Comparison of ENCODE assay signal across 19 cellular contexts in the genomic region with DNA sequence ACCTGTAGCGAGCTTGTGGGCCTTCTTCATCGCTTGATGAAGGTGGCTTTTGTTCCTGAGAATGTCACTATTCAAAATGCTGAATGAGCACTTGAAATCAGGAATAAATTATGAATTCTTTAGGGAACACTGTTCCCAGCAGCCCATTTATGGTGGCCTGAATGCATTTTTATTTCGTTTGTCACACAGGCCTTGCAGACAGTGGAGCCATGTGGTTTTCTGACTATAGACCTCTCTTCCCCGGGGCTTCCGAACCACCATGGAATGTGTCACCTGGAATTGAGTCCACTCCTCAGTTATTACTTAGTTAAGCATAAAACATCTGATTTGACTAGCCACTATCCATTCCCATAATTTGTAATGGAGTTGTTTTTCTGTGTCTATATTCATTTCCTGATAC.
DNase-seq lines count a peak whose midpoint lies in the region; ATAC-seq, FAIRE-seq and TF ChIP-seq lines count a peak whose summit lies in the region.
"Had no signal": no experiment of that assay in that cellular context is flagged by ENCODE, and none has a peak within 500 bp of the region (broad histone marks: within the 10 kb centered on the region; RNA-seq: fewer than 3 reads in every experiment).

No MANE protein-coding gene starts in this region.

- FAIRE-seq in RCC 7860 (lab: Jason Lieb, UNC): no peak
- FAIRE-seq: A549 had no signal

- TF ChIP-seq POLR2A in upper lobe of left lung (IDR thresholded peaks at IDR 0.05): no peak

- H3K9me3 ChIP-seq in upper lobe of left lung: no peaks in the 10 kb centered on the region
- H3K9me3 ChIP-seq: A549, left lung, mucosa of descending colon had no signal

- peak overlapping the region; percentile 42 to 70 (median 56) for H3K27ac ChIP-seq in upper lobe of left lung
- H3K27ac ChIP-seq: A549, C4-2B, neural progenitor cell had no signal

- H3K36me3 ChIP-seq in upper lobe of left lung: no peaks in the 10 kb centered on the region
- H3K36me3 ChIP-seq: left lung, neural progenitor cell had no signal

- no peaks in the 10 kb centered on the region for H3K27me3 ChIP-seq in upper lobe of left lung
- H3K27me3 ChIP-seq: left lung, neural progenitor cell had no signal

- H3K4me1 ChIP-seq in upper lobe of left lung: peaks cover 0 to 3% (median 1%) of the 10 kb centered on the region in 4 donors
- H3K4me1 ChIP-seq: A549, neural progenitor cell had no signal

- no peak overlapping the region for H3K4me3 ChIP-seq in fibroblast of mammary gland (ENCODE audit: control insufficient read depth, low read depth, low read length)
- H3K4me3 ChIP-seq in upper lobe of left lung: no peak overlapping the region
- H3K4me3 ChIP-seq: A549, left lung, mucosa of descending colon, neural progenitor cell had no signal

- no peak for TF ChIP-seq EP300 in upper lobe of left lung (IDR thresholded peaks at IDR 0.05)

- TF ChIP-seq CTCF in fibroblast of mammary gland (conservative IDR thresholded peaks at IDR 0.05; ENCODE audit: control insufficient read depth, insufficient read depth, low read depth, low read length) (no peak), upper lobe of left lung (IDR thresholded peaks at IDR 0.05) (no peak)

- WGBS in upper lobe of left lung, 2 donors: 79% methylated on average over 5 of the region's 5 CpGs

- no peak for ATAC-seq in upper lobe of left lung (ENCODE audit: low FRiP score in 2 of 2)
- ATAC-seq: A549, mucosa of descending colon, Panc1 had no signal

- peak; percentile 79 for DNase-seq in SIG-M5 treated with dmso at 0.1 percent for 504 hours (lab: John Stamatoyannopoulos, UW; ENCODE audit: unreplicated experiment)
- DNase-seq in SIG-M5 (lab: John Stamatoyannopoulos, UW): no peak
- DNase-seq in RPMI7951 (ENCODE audit: low read depth): peak; percentile 41
- DNase-seq in fibroblast of mammary gland (ENCODE audit: low read depth): peak; percentile 59
- no peak for DNase-seq in upper lobe of left lung
- DNase-seq in RCC 7860 (ENCODE audit: low spot score): no peak
- DNase-seq in SW480 (ENCODE audit: low spot score): no peak
- DNase-seq in activated effector memory CD4-positive, alpha-beta T cell treated with Interleukin-2 at 50 U/mL for 16 hours: no peak
- DNase-seq: activated CD4-positive, alpha-beta T cell treated with anti-CD3 and anti-CD28 coated beads for 1 hour; activated T-cell treated with anti-CD3 and anti-CD28 coated beads, Interleukin-2, amount 50 U/mL, for 48 hours; left lung; mucosa of descending colon; NCI-H187; NCI-H345; stimulated activated CD4-positive, alpha-beta T cell treated with anti-CD3 and anti-CD28 coated beads, Interleukin-12 subunit alpha, Interleukin-12 subunit beta, amount 100 ng/mL, for 4 hours had no signal

Comparison
In these comparisons a context has a peak if more than half of its experiments do, and no peak if none do; other contexts are left out.
1. DNase-seq: peak in SIG-M5 treated with dmso at 0.1 percent for 504 hours (single experiment), RPMI7951 (single experiment) and fibroblast of mammary gland (single experiment); none in SIG-M5 (single experiment), upper lobe of left lung (0 of 2), RCC 7860 (single experiment), SW480 (single experiment) and activated effector memory CD4-positive, alpha-beta T cell treated with Interleukin-2 at 50 U/mL for 16 hours (single experiment).